In the genomic region with DNA sequence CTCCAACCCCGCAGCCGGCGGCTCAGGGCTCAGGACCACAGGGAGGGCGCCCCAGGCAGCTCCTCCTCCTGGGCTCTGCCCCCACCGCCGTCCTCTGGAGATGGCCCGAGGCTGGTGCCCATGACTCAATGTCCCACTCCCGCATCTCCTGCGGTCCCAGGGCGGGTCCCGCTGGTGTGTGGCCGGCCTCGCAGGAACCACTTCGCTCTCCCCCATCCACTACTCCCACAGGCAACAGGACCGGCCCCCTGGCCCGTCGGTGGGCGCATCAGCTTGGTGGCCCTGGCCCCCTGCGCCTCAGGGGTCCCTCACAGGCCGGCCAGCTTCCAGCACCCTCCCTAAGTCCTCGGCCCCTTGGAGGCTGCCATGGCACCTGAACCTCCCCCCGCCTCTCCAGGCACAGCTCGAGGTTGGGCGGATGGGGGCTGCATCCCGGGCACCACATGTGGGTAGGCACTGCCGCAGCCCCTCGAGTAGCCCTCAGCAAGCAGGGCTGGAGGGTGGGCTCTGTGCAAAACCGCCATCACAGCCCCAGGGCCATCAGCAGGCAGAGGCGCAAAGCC, we compare ENCODE assay signal across 16 cellular contexts. TPM values are rescaled to one million over a fixed set of nuclear protein-coding genes. Genes with fewer than 3 reads are reported as not detected.
DNase-seq lines count a peak whose midpoint lies in the region; ATAC-seq and TF ChIP-seq lines count a peak whose summit lies in the region.
"Had no signal": no experiment of that assay in that cellular context is flagged by ENCODE, and none has a peak within 500 bp of the region (broad histone marks: within the 10 kb centered on the region; RNA-seq: fewer than 3 reads in every experiment).

No MANE protein-coding gene starts in this region.

- no peaks in the 10 kb centered on the region for H3K27me3 Mint-ChIP-seq in naive thymus-derived CD8-positive, alpha-beta T cell

- ATAC-seq in gastroesophageal sphincter (no peak), GM21576 (IDR thresholded peaks at IDR 0.05; ENCODE audit: unreplicated experiment) (no peak)
- no peak for ATAC-seq in naive thymus-derived CD8-positive, alpha-beta T cell
- ATAC-seq: left lobe of liver had no signal

- intact Hi-C loops in posterior vena cava (cut with DNase I): no loop called here

- peak; percentile 32 for DNase-seq in 8988T
- peak; percentile 56 for DNase-seq in H7
- peak; percentile 78 for DNase-seq in posterior vena cava (ENCODE audit: low spot score)
- DNase-seq in naive thymus-derived CD8-positive, alpha-beta T cell: no peak
- DNase-seq in NCI-H526 (lab: John Stamatoyannopoulos, UW): no peak
- DNase-seq in NCI-H1105 (lab: John Stamatoyannopoulos, UW): no peak
- DNase-seq: activated CD4-positive, alpha-beta T cell treated with anti-CD3 and anti-CD28 coated beads for 4 hours; effector memory CD4-positive, alpha-beta T cell; SW 1271 had no signal

- H3K27ac ChIP-seq in gastroesophageal sphincter: peak overlapping the region in 3 of 4 donors; percentile 76 to 87 (median 85)

- TF ChIP-seq EP300 in gastroesophageal sphincter (IDR thresholded peaks at IDR 0.05): no peak

- no peaks in the 10 kb centered on the region for H3K27me3 ChIP-seq in H7 (ENCODE audit: control insufficient read depth, insufficient read depth, low read length)
- no peaks in the 10 kb centered on the region for H3K27me3 ChIP-seq in gastroesophageal sphincter

- TF ChIP-seq POLR2A in gastroesophageal sphincter (IDR thresholded peaks at IDR 0.05): no peak

- POLR2A ChIA-PET in naive thymus-derived CD8-positive, alpha-beta T cell (lab: Charles Lee): no interaction called here

- H3K9me3 ChIP-seq in gastroesophageal sphincter: no peaks in the 10 kb centered on the region

- 86 to 100% methylated on average over 1 to 13 of the region's 29 CpGs for WGBS in gastroesophageal sphincter (ENCODE audit: low coverage in 1 of 2), 2 donors

- H3K36me3 Mint-ChIP-seq in naive thymus-derived CD8-positive, alpha-beta T cell: peaks cover 0 to 18% (median 12%) of the 10 kb centered on the region in 3 donors
- H3K36me3 Mint-ChIP-seq: type B pancreatic cell had no signal

- H3K4me1 ChIP-seq in gastroesophageal sphincter: peaks cover 10 to 60% (median 37%) of the 10 kb centered on the region in 3 donors

- H3K4me1 Mint-ChIP-seq in naive thymus-derived CD8-positive, alpha-beta T cell: peaks cover 7 to 25% (median 13%) of the 10 kb centered on the region in 4 donors
- H3K4me1 Mint-ChIP-seq: GM23338, neural crest cell had no signal

- TF ChIP-seq CTCF in gastroesophageal sphincter (IDR thresholded peaks at IDR 0.05): no peak

- no peak overlapping the region for H3K4me3 Mint-ChIP-seq in naive thymus-derived CD8-positive, alpha-beta T cell
- H3K4me3 Mint-ChIP-seq: activated T-helper 1 cell treated with anti-CD3 and anti-CD28 coated beads, Interleukin-12 subunit alpha, Interleukin-12 subunit beta, Interleukin-2, Interleukin-4 antibody, amounts not matched to agents 30 ng/mL and 10 ng/mL and 1 ng/mL, durations not matched to agents 14 hours and 24 hours and 36 hours; GM23338; neural crest cell; type B pancreatic cell had no signal

- H3K9me3 Mint-ChIP-seq in naive thymus-derived CD8-positive, alpha-beta T cell: peaks cover 0 to 3% (median 0%) of the 10 kb centered on the region in 9 donors
- H3K9me3 Mint-ChIP-seq: activated T-helper 1 cell treated with anti-CD3 and anti-CD28 coated beads, Interleukin-12 subunit alpha, Interleukin-12 subunit beta, Interleukin-2, Interleukin-4 antibody, amounts not matched to agents 30 ng/mL and 10 ng/mL and 1 ng/mL, durations not matched to agents 14 hours and 24 hours and 36 hours; GM23338; neural crest cell; type B pancreatic cell had no signal

- H3K27ac Mint-ChIP-seq in naive thymus-derived CD8-positive, alpha-beta T cell: no peak overlapping the region
- H3K27ac Mint-ChIP-seq: activated T-helper 1 cell treated with anti-CD3 and anti-CD28 coated beads, Interleukin-12 subunit alpha, Interleukin-12 subunit beta, Interleukin-2, Interleukin-4 antibody, amounts not matched to agents 30 ng/mL and 10 ng/mL and 1 ng/mL, durations not matched to agents 14 hours and 24 hours and 36 hours; GM23338; type B pancreatic cell had no signal

- H3K36me3 ChIP-seq in H7 (replicated peaks; ENCODE audit: control insufficient read depth, insufficient read depth, low read length): no peaks in the 10 kb centered on the region
- no peaks in the 10 kb centered on the region for H3K36me3 ChIP-seq in gastroesophageal sphincter

- no peak overlapping the region for H3K4me3 ChIP-seq in H7 (ENCODE audit: insufficient read depth, low read depth, low read length)
- H3K4me3 ChIP-seq in gastroesophageal sphincter: peak overlapping the region in 1 of 2 donors; percentile 43
- H3K4me3 ChIP-seq: GM23338 had no signal

RNA-seq across cellular contexts. Expression of a gene that starts 22.8 kb away (rescaled TPM):
- 0.62 and 2.5 TPM in 2 replicates for total RNA-seq in H7 (2014; rRNA removed; shearing (Covaris generic))
- 10 to 100 TPM; 16.3 to 72.5 (median 55.0) TPM for total RNA-seq in gastroesophageal sphincter
- 10 to 100 TPM; 18.1 to 63.3 TPM for total RNA-seq in posterior vena cava
- total RNA-seq in naive thymus-derived CD8-positive, alpha-beta T cell: 10 to 100 TPM; 16.5 to 16.6 TPM
- polyA plus RNA-seq in naive thymus-derived CD8-positive, alpha-beta T cell: 10 to 100 TPM in 1 of 3 donors, 1 to 10 TPM in 2; 8.5 to 45.9 (median 9.5) TPM

RNA-seq across cellular contexts. Expression of a gene that starts 53.7 kb away (rescaled TPM):
- 267 and 360 TPM in 2 replicates for total RNA-seq in H7 (2014; rRNA removed; shearing (Covaris generic))
- total RNA-seq in gastroesophageal sphincter: 100 to 1,000 TPM; 126 to 271 (median 164) TPM
- 100 to 1,000 TPM; 109 to 113 TPM for total RNA-seq in posterior vena cava
- total RNA-seq in naive thymus-derived CD8-positive, alpha-beta T cell: 100 to 1,000 TPM; 189 to 193 TPM
- 100 to 1,000 TPM in 1 of 3 donors, 10 to 100 TPM in 2; 51.0 to 104 (median 93.7) TPM for polyA plus RNA-seq in naive thymus-derived CD8-positive, alpha-beta T cell

Comparison
In these comparisons a context has a peak if more than half of its experiments do, and no peak if none do; other contexts are left out.
1. DNase-seq: peak in 8988T (single experiment), H7 (single experiment) and posterior vena cava (single experiment); none in naive thymus-derived CD8-positive, alpha-beta T cell (0 of 10), NCI-H526 (0 of 2) and NCI-H1105 (single experiment).